In genomic region chr7:50644586-50644985, GRCh38 we compare ENCODE assay signal across 18 cellular contexts.
DNase-seq lines count a peak whose midpoint lies in the region; ATAC-seq and TF ChIP-seq lines count a peak whose summit lies in the region.
"Had no signal": no experiment of that assay in that cellular context is flagged by ENCODE, and none has a peak within 500 bp of the region (broad histone marks: within the 10 kb centered on the region; RNA-seq: fewer than 3 reads in every experiment).

No MANE protein-coding gene starts in this region.

- H2BK5ac ChIP-seq in mesendoderm (ENCODE audit: low read length), result no peak overlapping the region

- H3K18ac ChIP-seq in mesendoderm (ENCODE audit: low read length), result no peak overlapping the region

- H3K4me1 ChIP-seq in mesendoderm (ENCODE audit: control insufficient read depth, low read depth, low read length), result no peaks in the 10 kb centered on the region
- H3K4me1 ChIP-seq: A549 had no signal

- H2BK120ac ChIP-seq in mesendoderm (ENCODE audit: low read depth, low read length), result no peak overlapping the region

- H2BK15ac ChIP-seq in mesendoderm (replicated peaks; ENCODE audit: low read depth), result no peak overlapping the region

- H3K27me3 ChIP-seq in mesendoderm (ENCODE audit: insufficient read depth, low read length, poor library complexity), result no peaks in the 10 kb centered on the region

- H3K9me3 Mint-ChIP-seq in activated naive CD8-positive, alpha-beta T cell treated with anti-CD3 and anti-CD28 coated beads for 36 hours, result no peaks in the 10 kb centered on the region
- H3K9me3 Mint-ChIP-seq: IgD-negative memory B cell had no signal

- no peak overlapping the region for H4K5ac ChIP-seq in mesendoderm (ENCODE audit: low read length)

- H3K4me3 Mint-ChIP-seq in activated naive CD8-positive, alpha-beta T cell treated with anti-CD3 and anti-CD28 coated beads for 36 hours, result no peak overlapping the region
- H3K4me3 Mint-ChIP-seq: B cell, CD14-positive monocyte, IgD-negative memory B cell had no signal

- POLR2A ChIA-PET in GM10248 (lab: Yijun Ruan, JAX), result no interaction called here

- no peak overlapping the region for H3K27ac Mint-ChIP-seq in activated naive CD8-positive, alpha-beta T cell treated with anti-CD3 and anti-CD28 coated beads for 36 hours
- H3K27ac Mint-ChIP-seq: B cell, CD14-positive monocyte, IgD-negative memory B cell had no signal

- ATAC-seq in activated CD4-positive, CD25-positive, alpha-beta regulatory T cell treated with anti-CD3 and anti-CD28 coated beads, Interleukin-2, amount 50 U/mL, for 24 hours, result no peak
- ATAC-seq: A549 had no signal

- H3K27me3 Mint-ChIP-seq in activated naive CD8-positive, alpha-beta T cell treated with anti-CD3 and anti-CD28 coated beads for 36 hours, result no peaks in the 10 kb centered on the region

- no peak overlapping the region for H3K56ac ChIP-seq in mesendoderm (ENCODE audit: low read length)

- H4K8ac ChIP-seq in mesendoderm (ENCODE audit: low read depth, low read length), result no peak overlapping the region

- no peak overlapping the region for H3K4ac ChIP-seq in mesendoderm (ENCODE audit: low read depth, low read length)

- peaks cover 16% of the 10 kb centered on the region for H3K79me1 ChIP-seq in mesendoderm (ENCODE audit: low read length)

- peak overlapping the region; percentile 89 for H3K23ac ChIP-seq in mesendoderm (ENCODE audit: low read length)

- H2AK5ac ChIP-seq in mesendoderm (ENCODE audit: low read length), result no peak overlapping the region

- intact Hi-C loops in posterior vena cava (cut with DNase I), result no loop called here

- no peaks in the 10 kb centered on the region for H3K4me1 Mint-ChIP-seq in activated naive CD8-positive, alpha-beta T cell treated with anti-CD3 and anti-CD28 coated beads for 36 hours
- H3K4me1 Mint-ChIP-seq: B cell, CD14-positive monocyte had no signal

- CTCF ChIA-PET in GM10248 (lab: Yijun Ruan, JAX), result interaction anchor here (1.2 to 1.5 kb wide), 2 partner anchors 11 kb away, joined by 3 to 8 read pairs; no protein-coding TSS in a partner anchor

- no peak overlapping the region for H3K4me3 ChIP-seq in coronary artery
- no peak overlapping the region for H3K4me3 ChIP-seq in mesendoderm (ENCODE audit: low read length)
- H3K4me3 ChIP-seq: A549 had no signal

- no peaks in the 10 kb centered on the region for H3K36me3 Mint-ChIP-seq in activated naive CD8-positive, alpha-beta T cell treated with anti-CD3 and anti-CD28 coated beads for 36 hours
- H3K36me3 Mint-ChIP-seq: IgD-negative memory B cell had no signal

- TF ChIP-seq CTCF in coronary artery (IDR thresholded peaks at IDR 0.05) (no peak), GM10248 (IDR thresholded peaks at IDR 0.05; ENCODE audit: control extremely low read depth, extremely low read depth, low read depth, missing control alignments) (no peak)

- H3K27ac ChIP-seq in coronary artery (no peak overlapping the region), mesendoderm (ENCODE audit: low read depth, low read length) (no peak overlapping the region)
- H3K27ac ChIP-seq: A549 had no signal

- no peaks in the 10 kb centered on the region for H3K36me3 ChIP-seq in mesendoderm (ENCODE audit: control insufficient read depth, insufficient read depth, low read length)

- no peak overlapping the region for H3K4me2 ChIP-seq in mesendoderm (ENCODE audit: low read length)
- H3K4me2 ChIP-seq: A549 had no signal

- peaks cover 5% of the 10 kb centered on the region for H3K79me2 ChIP-seq in mesendoderm (ENCODE audit: control insufficient read depth, insufficient read depth, low read length)

- H3K9ac ChIP-seq in mesendoderm (ENCODE audit: low read length), result no peak overlapping the region

- WGBS in mesendoderm (ENCODE audit: extremely low coverage, insufficient coverage, low lambda C conversion rate), result no CpG with 5 or more reads among the region's 5 CpGs

- DNase-seq in D341Med (ENCODE audit: low spot score) (peak; percentile 8), coronary artery (ENCODE audit: low spot score) (peak; percentile 47), mesendoderm (no peak), posterior vena cava (ENCODE audit: low spot score) (peak; percentile 46), GM10248 (ENCODE audit: extremely low spot score) (no peak)
- DNase-seq in activated naive CD4-positive, alpha-beta T cell (lab: John Stamatoyannopoulos, UW), result no peak
- no peak for DNase-seq in activated naive CD8-positive, alpha-beta T cell treated with anti-CD3 and anti-CD28 coated beads for 36 hours
- DNase-seq: EL, GF-D8, NCI-H1105 treated with DMSO at 0.1 percent for 48 hours, NCI-H2029 treated with DMSO at 0.1 percent for 48 hours, NCI-H2171 treated with DMSO at 0.1 percent for 48 hours, NCI-H526 had no signal

Comparison
In these comparisons a context has a peak if more than half of its experiments do, and no peak if none do; other contexts are left out.
1. DNase-seq: peak in D341Med (single experiment), coronary artery (single experiment) and posterior vena cava (single experiment); none in mesendoderm (single experiment), GM10248 (single experiment), activated naive CD4-positive, alpha-beta T cell (0 of 4) and activated naive CD8-positive, alpha-beta T cell treated with anti-CD3 and anti-CD28 coated beads for 36 hours (single experiment).